ENCODE assay signal across 10 cellular contexts in genomic region chr3:184582583-184582982, GRCh38. TPM values are rescaled to one million over a fixed set of nuclear protein-coding genes. Genes with fewer than 3 reads are reported as not detected.
A peak's percentile ranks its signal among the peaks of the same experiment; 100 is the strongest.
DNase-seq lines count a peak whose midpoint lies in the region; ATAC-seq and TF ChIP-seq lines count a peak whose summit lies in the region.
"Had no signal": no experiment of that assay in that cellular context is flagged by ENCODE, and none has a peak within 500 bp of the region (broad histone marks: within the 10 kb centered on the region; RNA-seq: fewer than 3 reads in every experiment).

No MANE protein-coding gene starts in this region.

- H3K36me3 ChIP-seq in breast epithelium (no peaks in the 10 kb centered on the region), esophagus squamous epithelium (peaks cover 0 to 49% (median 15%) of the 10 kb centered on the region in 3 donors), muscle layer of colon (ENCODE audit: insufficient read depth, low read length) (peaks cover 27% of the 10 kb centered on the region), vagina (peaks cover 0 to 37% of the 10 kb centered on the region in 2 donors)

- H3K36me3 Mint-ChIP-seq in MCF 10A (ENCODE audit: insufficient read depth, unreplicated experiment) = peaks cover 11% of the 10 kb centered on the region

- H3K4me1 Mint-ChIP-seq in MCF 10A (ENCODE audit: insufficient read depth, unreplicated experiment) = peaks cover 11% of the 10 kb centered on the region

- H3K4me1 ChIP-seq in breast epithelium (peaks cover 5 to 22% of the 10 kb centered on the region in 2 donors), esophagus squamous epithelium (peaks cover 19 to 37% (median 24%) of the 10 kb centered on the region in 3 donors), muscle layer of colon (ENCODE audit: insufficient read depth, low read length) (peaks cover 21% of the 10 kb centered on the region), vagina (peaks cover 24% of the 10 kb centered on the region)

- H3K9ac ChIP-seq in muscle layer of colon (ENCODE audit: low read length) = peak overlapping the region; percentile 90

- no peaks in the 10 kb centered on the region for H3K27me3 Mint-ChIP-seq in MCF 10A (ENCODE audit: insufficient read depth, unreplicated experiment)

- TF ChIP-seq POLR2A in breast epithelium (IDR thresholded peaks at IDR 0.05) = no peak
- no peak for TF ChIP-seq POLR2A in esophagus squamous epithelium (IDR thresholded peaks at IDR 0.05)
- TF ChIP-seq POLR2A in vagina (IDR thresholded peaks at IDR 0.05) = no peak

- no peak for TF ChIP-seq CTCF in breast epithelium (IDR thresholded peaks at IDR 0.05)
- TF ChIP-seq CTCF in MCF 10A (IDR thresholded peaks at IDR 0.05; ENCODE audit: unreplicated experiment) = no peak
- TF ChIP-seq CTCF in esophagus squamous epithelium (IDR thresholded peaks at IDR 0.05) = no peak
- TF ChIP-seq CTCF in vagina (IDR thresholded peaks at IDR 0.05) = no peak

- CTCF ChIA-PET in MCF 10A (lab: Yijun Ruan, JAX) = interaction anchor here (1.1 kb wide), 1 partner anchor 10 kb away, joined by 3 read pairs; no protein-coding TSS in a partner anchor

- no peak overlapping the region for H3K4me3 Mint-ChIP-seq in MCF 10A (ENCODE audit: unreplicated experiment)

- POLR2A ChIA-PET in MCF 10A (lab: Yijun Ruan, JAX) = interaction anchor here (0.6 to 2.0 kb wide), 2 partner anchors 18 to 158 kb away, joined by 3 to 6 read pairs; no protein-coding TSS in a partner anchor

- peak overlapping the region; percentile 51 to 70 (median 57) for H3K4me3 ChIP-seq in breast epithelium
- peak overlapping the region; percentile 36 to 76 (median 50) for H3K4me3 ChIP-seq in esophagus squamous epithelium
- peak overlapping the region; percentile 65 to 93 for H3K4me3 ChIP-seq in muscle layer of colon (ENCODE audit: low read depth in 1 of 2, low read length in 2 of 2)
- peak overlapping the region; percentile 42 to 55 for H3K4me3 ChIP-seq in vagina

- intact Hi-C loops in breast epithelium (cut with DNase I; ENCODE audit: low total_unique reads) (no loop called here), MCF 10A (cut with micrococcal nuclease) (no loop called here), esophagus squamous epithelium (cut with DNase I) (no loop called here), vagina (cut with DNase I) (loop anchor here (5.0 kb wide), 1 partner anchor 130 kb away; the partner anchor contains the start of gene MAGEF1)

- no TSS peak for BruUV-seq in MCF 10A (replicated peaks; lab: Mats Ljungman, UMichigan)

- H3K9me3 Mint-ChIP-seq in MCF 10A (ENCODE audit: unreplicated experiment) = no peaks in the 10 kb centered on the region

- DNase-seq in breast epithelium (ENCODE audit: low spot score in 2 of 2) = no peak
- no peak for DNase-seq in MCF 10A (ENCODE audit: unreplicated experiment)
- no peak for DNase-seq in esophagus squamous epithelium (lab: John Stamatoyannopoulos, UW)
- DNase-seq in vagina (ENCODE audit: extremely low spot score in 2 of 2) = no peak
- DNase-seq in NCI-H1694 treated with DMSO at 0.1 percent for 48 hours (lab: John Stamatoyannopoulos, UW) = no peak
- DNase-seq in SW480 (ENCODE audit: low spot score) = no peak
- DNase-seq: GF-D8, KBM-7 had no signal

- H3K27ac Mint-ChIP-seq in MCF 10A (ENCODE audit: low read depth, unreplicated experiment) = no peak overlapping the region

- ATAC-seq in GM21526 (IDR thresholded peaks at IDR 0.05; ENCODE audit: low FRiP score, unreplicated experiment) = no peak

- H3K9me3 ChIP-seq in breast epithelium = no peaks in the 10 kb centered on the region
- no peaks in the 10 kb centered on the region for H3K9me3 ChIP-seq in esophagus squamous epithelium
- H3K9me3 ChIP-seq in muscle layer of colon (ENCODE audit: low read length) = no peaks in the 10 kb centered on the region
- no peaks in the 10 kb centered on the region for H3K9me3 ChIP-seq in vagina

- H3K27me3 ChIP-seq in breast epithelium = no peaks in the 10 kb centered on the region
- H3K27me3 ChIP-seq in esophagus squamous epithelium = no peaks in the 10 kb centered on the region
- no peaks in the 10 kb centered on the region for H3K27me3 ChIP-seq in muscle layer of colon (ENCODE audit: control insufficient read depth in 1 of 2, insufficient read depth in 2 of 2, low read length in 2 of 2)
- H3K27me3 ChIP-seq in vagina = no peaks in the 10 kb centered on the region

- peak overlapping the region; percentile 72 to 88 for H3K27ac ChIP-seq in breast epithelium
- peak overlapping the region; percentile 53 to 81 (median 73) for H3K27ac ChIP-seq in esophagus squamous epithelium
- peak overlapping the region; percentile 70 for H3K27ac ChIP-seq in muscle layer of colon (ENCODE audit: low read depth, low read length)
- H3K27ac ChIP-seq in vagina = peak overlapping the region; percentile 71

- 33 to 35% methylated on average over 4 to 6 of the region's 6 CpGs for WGBS in esophagus squamous epithelium, 2 donors

RNA-seq across cellular contexts. Expression of gene EPHB3, which starts 21.0 kb away (rescaled TPM):
- total RNA-seq in breast epithelium (10 to 100 TPM in 1 of 3 donors, 1 to 10 TPM in 1, under 1 TPM in 1; 0.32 to 25.3 (median 7.9) TPM), MCF 10A (2022) (4.0 and 5.4 TPM in 2 replicates), esophagus squamous epithelium (10 to 100 TPM; 14.7 to 58.1 (median 33.1) TPM), vagina (17.7 TPM)
